1 cellular context compared by ENCODE assay signal in the genomic region with DNA sequence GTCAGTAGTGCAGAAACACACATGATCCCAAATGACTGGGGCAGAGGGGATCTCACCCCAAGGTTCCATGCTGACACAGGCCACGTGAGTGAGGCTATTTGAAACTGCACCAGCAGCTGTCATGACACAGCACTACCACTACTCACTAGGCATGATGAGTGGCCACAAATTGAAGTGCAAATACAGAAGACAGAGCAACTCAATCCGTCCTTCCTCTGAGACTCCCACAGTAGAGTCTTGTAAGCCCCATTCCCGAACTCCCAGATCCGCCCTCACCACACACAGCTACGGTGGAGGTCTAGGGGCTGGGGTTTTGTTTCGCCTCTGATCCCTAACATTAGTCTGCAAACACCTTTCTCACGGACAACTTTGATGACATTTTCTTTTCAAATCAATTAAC.
A peak's percentile ranks its signal among the peaks of the same experiment; 100 is the strongest.
TF ChIP-seq lines count a peak whose summit lies in the region.

No MANE protein-coding gene starts in this region.

TF ChIP-seq in K562, 482 proteins besides CTCF, POLR2A, EP300 and RAD21 (continued from another document and continues in another):
- TF ChIP-seq, protein P1, sequence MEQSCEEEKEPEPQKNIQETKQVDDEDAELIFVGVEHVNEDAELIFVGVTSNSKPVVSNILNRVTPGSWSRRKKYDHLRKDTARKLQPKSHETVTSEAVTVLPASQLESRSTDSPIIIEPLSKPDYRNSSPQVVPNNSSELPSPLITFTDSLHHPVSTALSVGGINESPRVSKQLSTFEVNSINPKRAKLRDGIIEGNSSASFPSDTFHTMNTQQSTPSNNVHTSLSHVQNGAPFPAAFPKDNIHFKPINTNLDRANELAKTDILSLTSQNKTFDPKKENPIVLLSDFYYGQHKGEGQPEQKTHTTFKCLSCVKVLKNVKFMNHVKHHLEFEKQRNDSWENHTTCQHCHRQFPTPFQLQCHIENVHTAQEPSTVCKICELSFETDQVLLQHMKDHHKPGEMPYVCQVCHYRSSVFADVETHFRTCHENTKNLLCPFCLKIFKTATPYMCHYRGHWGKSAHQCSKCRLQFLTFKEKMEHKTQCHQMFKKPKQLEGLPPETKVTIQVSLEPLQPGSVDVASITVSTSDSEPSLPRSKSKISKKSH (CRISPR knock-in tag; IDR thresholded peaks at IDR 0.05), result no peak
- TF ChIP-seq HDAC3 (IDR thresholded peaks at IDR 0.05; ENCODE audit: borderline replicate concordance, partially characterized antibody), result no peak
- peak; percentile 51; the same call in 1 of the 2 replicates for TF ChIP-seq HLTF (IDR thresholded peaks at IDR 0.05)
- TF ChIP-seq, protein P2, sequence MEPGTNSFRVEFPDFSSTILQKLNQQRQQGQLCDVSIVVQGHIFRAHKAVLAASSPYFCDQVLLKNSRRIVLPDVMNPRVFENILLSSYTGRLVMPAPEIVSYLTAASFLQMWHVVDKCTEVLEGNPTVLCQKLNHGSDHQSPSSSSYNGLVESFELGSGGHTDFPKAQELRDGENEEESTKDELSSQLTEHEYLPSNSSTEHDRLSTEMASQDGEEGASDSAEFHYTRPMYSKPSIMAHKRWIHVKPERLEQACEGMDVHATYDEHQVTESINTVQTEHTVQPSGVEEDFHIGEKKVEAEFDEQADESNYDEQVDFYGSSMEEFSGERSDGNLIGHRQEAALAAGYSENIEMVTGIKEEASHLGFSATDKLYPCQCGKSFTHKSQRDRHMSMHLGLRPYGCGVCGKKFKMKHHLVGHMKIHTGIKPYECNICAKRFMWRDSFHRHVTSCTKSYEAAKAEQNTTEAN (CRISPR knock-in tag; IDR thresholded peaks at IDR 0.05), result no peak
- TF ChIP-seq HDAC1 (IDR thresholded peaks at IDR 0.05), result peak in 1 of 2 experiments; percentile 99; a peak in 2 of 4 replicates
- no peak for TF ChIP-seq ZBTB7A (IDR thresholded peaks at IDR 0.05; ENCODE audit: borderline replicate concordance, control insufficient read depth, low read depth, low read length)
- TF ChIP-seq PHF20 (IDR thresholded peaks at IDR 0.05; ENCODE audit: partially characterized antibody), result no peak
- TF ChIP-seq NCOA2 (IDR thresholded peaks at IDR 0.05; ENCODE audit: partially characterized antibody in 2 of 2), result no peak
- no peak for TF ChIP-seq XRCC5 (IDR thresholded peaks at IDR 0.05; ENCODE audit: low read depth, low read length)
- TF ChIP-seq, protein P3, sequence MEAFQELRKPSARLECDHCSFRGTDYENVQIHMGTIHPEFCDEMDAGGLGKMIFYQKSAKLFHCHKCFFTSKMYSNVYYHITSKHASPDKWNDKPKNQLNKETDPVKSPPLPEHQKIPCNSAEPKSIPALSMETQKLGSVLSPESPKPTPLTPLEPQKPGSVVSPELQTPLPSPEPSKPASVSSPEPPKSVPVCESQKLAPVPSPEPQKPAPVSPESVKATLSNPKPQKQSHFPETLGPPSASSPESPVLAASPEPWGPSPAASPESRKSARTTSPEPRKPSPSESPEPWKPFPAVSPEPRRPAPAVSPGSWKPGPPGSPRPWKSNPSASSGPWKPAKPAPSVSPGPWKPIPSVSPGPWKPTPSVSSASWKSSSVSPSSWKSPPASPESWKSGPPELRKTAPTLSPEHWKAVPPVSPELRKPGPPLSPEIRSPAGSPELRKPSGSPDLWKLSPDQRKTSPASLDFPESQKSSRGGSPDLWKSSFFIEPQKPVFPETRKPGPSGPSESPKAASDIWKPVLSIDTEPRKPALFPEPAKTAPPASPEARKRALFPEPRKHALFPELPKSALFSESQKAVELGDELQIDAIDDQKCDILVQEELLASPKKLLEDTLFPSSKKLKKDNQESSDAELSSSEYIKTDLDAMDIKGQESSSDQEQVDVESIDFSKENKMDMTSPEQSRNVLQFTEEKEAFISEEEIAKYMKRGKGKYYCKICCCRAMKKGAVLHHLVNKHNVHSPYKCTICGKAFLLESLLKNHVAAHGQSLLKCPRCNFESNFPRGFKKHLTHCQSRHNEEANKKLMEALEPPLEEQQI (IDR thresholded peaks at IDR 0.05), result 0 out of 2 replicates have a peak, but pooled peaks have one; percentile 39
- TF ChIP-seq, protein P4, sequence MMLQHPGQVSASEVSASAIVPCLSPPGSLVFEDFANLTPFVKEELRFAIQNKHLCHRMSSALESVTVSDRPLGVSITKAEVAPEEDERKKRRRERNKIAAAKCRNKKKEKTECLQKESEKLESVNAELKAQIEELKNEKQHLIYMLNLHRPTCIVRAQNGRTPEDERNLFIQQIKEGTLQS (IDR thresholded peaks at IDR 0.05), result peak; percentile 43; the same call in 1 of the 2 replicates
- TF ChIP-seq, protein P4 (CRISPR knock-in tag; conservative IDR thresholded peaks at IDR 0.05), result no peak; the same call in 1 of the 2 replicates
- no peak for TF ChIP-seq NONO (IDR thresholded peaks at IDR 0.05; ENCODE audit: low read depth in 2 of 2, low read length in 1 of 2)
- TF ChIP-seq, protein P5, sequence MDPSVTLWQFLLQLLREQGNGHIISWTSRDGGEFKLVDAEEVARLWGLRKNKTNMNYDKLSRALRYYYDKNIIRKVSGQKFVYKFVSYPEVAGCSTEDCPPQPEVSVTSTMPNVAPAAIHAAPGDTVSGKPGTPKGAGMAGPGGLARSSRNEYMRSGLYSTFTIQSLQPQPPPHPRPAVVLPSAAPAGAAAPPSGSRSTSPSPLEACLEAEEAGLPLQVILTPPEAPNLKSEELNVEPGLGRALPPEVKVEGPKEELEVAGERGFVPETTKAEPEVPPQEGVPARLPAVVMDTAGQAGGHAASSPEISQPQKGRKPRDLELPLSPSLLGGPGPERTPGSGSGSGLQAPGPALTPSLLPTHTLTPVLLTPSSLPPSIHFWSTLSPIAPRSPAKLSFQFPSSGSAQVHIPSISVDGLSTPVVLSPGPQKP (CRISPR knock-in tag; IDR thresholded peaks at IDR 0.05), result no peak
- TF ChIP-seq FIP1L1 (IDR thresholded peaks at IDR 0.05; ENCODE audit: low read depth, low read length, poor library complexity, severe bottlenecking), result no peak
- TF ChIP-seq, protein P6, sequence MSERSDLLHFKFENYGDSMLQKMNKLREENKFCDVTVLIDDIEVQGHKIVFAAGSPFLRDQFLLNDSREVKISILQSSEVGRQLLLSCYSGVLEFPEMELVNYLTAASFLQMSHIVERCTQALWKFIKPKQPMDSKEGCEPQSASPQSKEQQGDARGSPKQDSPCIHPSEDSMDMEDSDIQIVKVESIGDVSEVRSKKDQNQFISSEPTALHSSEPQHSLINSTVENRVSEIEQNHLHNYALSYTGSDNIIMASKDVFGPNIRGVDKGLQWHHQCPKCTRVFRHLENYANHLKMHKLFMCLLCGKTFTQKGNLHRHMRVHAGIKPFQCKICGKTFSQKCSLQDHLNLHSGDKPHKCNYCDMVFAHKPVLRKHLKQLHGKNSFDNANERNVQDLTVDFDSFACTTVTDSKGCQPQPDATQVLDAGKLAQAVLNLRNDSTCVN (CRISPR knock-in tag; IDR thresholded peaks at IDR 0.05), result no peak
- TF ChIP-seq NR2C2 (CRISPR knock-in tag; IDR thresholded peaks at IDR 0.05), result no peak
- no peak for TF ChIP-seq NR2C2 (tag; IDR thresholded peaks at IDR 0.05)
- TF ChIP-seq, protein P7, sequence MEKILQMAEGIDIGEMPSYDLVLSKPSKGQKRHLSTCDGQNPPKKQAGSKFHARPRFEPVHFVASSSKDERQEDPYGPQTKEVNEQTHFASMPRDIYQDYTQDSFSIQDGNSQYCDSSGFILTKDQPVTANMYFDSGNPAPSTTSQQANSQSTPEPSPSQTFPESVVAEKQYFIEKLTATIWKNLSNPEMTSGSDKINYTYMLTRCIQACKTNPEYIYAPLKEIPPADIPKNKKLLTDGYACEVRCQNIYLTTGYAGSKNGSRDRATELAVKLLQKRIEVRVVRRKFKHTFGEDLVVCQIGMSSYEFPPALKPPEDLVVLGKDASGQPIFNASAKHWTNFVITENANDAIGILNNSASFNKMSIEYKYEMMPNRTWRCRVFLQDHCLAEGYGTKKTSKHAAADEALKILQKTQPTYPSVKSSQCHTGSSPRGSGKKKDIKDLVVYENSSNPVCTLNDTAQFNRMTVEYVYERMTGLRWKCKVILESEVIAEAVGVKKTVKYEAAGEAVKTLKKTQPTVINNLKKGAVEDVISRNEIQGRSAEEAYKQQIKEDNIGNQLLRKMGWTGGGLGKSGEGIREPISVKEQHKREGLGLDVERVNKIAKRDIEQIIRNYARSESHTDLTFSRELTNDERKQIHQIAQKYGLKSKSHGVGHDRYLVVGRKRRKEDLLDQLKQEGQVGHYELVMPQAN (IDR thresholded peaks at IDR 0.05; ENCODE audit: borderline replicate concordance), result peak; percentile 98
- TF ChIP-seq, protein P8, sequence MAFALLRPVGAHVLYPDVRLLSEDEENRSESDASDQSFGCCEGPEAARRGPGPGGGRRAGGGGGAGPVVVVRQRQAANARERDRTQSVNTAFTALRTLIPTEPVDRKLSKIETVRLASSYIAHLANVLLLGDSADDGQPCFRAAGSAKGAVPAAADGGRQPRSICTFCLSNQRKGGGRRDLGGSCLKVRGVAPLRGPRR (CRISPR knock-in tag; IDR thresholded peaks at IDR 0.05), result no peak
- no peak for TF ChIP-seq MED1 (CRISPR knock-in tag; IDR thresholded peaks at IDR 0.05; ENCODE audit: borderline replicate concordance)
- TF ChIP-seq ZNF444 (CRISPR knock-in tag; IDR thresholded peaks at IDR 0.05), result no peak
- no peak for TF ChIP-seq JUNB (CRISPR knock-in tag; conservative IDR thresholded peaks at IDR 0.05)
- no peak for TF ChIP-seq NFATC3 (IDR thresholded peaks at IDR 0.05)
- no peak for TF ChIP-seq CEBPB (tag; IDR thresholded peaks at IDR 0.05)
- TF ChIP-seq DACH1 (IDR thresholded peaks at IDR 0.05; ENCODE audit: partially characterized antibody), result peak; percentile 87
- TF ChIP-seq, protein P9, sequence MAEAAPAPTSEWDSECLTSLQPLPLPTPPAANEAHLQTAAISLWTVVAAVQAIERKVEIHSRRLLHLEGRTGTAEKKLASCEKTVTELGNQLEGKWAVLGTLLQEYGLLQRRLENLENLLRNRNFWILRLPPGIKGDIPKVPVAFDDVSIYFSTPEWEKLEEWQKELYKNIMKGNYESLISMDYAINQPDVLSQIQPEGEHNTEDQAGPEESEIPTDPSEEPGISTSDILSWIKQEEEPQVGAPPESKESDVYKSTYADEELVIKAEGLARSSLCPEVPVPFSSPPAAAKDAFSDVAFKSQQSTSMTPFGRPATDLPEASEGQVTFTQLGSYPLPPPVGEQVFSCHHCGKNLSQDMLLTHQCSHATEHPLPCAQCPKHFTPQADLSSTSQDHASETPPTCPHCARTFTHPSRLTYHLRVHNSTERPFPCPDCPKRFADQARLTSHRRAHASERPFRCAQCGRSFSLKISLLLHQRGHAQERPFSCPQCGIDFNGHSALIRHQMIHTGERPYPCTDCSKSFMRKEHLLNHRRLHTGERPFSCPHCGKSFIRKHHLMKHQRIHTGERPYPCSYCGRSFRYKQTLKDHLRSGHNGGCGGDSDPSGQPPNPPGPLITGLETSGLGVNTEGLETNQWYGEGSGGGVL (CRISPR knock-in tag; IDR thresholded peaks at IDR 0.05), result no peak
- no peak for TF ChIP-seq BCL6 (CRISPR knock-in tag; IDR thresholded peaks at IDR 0.05)
- peak; percentile 81 for TF ChIP-seq FOXM1 (IDR thresholded peaks at IDR 0.05; ENCODE audit: low read depth)
- no peak for TF ChIP-seq FOXM1 (CRISPR knock-in tag; IDR thresholded peaks at IDR 0.05; ENCODE audit: low read depth)
- no peak for TF ChIP-seq ATF1 (CRISPR knock-in tag; IDR thresholded peaks at IDR 0.05)
- 0 out of 2 replicates have a peak, but pooled peaks have one; percentile 50 for TF ChIP-seq ATF1 (tag; IDR thresholded peaks at IDR 0.05)
- TF ChIP-seq ZKSCAN8 (CRISPR knock-in tag; IDR thresholded peaks at IDR 0.05), result no peak
- TF ChIP-seq ZNF134 (CRISPR knock-in tag; conservative IDR thresholded peaks at IDR 0.05), result no peak
- TF ChIP-seq SPI1 (IDR thresholded peaks at IDR 0.05; ENCODE audit: borderline replicate concordance, low read depth, low read length), result no peak
- no peak for TF ChIP-seq SMAD3 (CRISPR knock-in tag; conservative IDR thresholded peaks at IDR 0.05)
- TF ChIP-seq ZNF551 (CRISPR knock-in tag; IDR thresholded peaks at IDR 0.05), result no peak
- TF ChIP-seq, protein P10, sequence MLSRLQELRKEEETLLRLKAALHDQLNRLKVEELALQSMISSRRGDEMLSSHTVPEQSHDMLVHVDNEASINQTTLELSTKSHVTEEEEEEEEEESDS (CRISPR knock-in tag; IDR thresholded peaks at IDR 0.05), result no peak
- TF ChIP-seq ZZZ3 (IDR thresholded peaks at IDR 0.05), result no peak
- TF ChIP-seq, protein P11, sequence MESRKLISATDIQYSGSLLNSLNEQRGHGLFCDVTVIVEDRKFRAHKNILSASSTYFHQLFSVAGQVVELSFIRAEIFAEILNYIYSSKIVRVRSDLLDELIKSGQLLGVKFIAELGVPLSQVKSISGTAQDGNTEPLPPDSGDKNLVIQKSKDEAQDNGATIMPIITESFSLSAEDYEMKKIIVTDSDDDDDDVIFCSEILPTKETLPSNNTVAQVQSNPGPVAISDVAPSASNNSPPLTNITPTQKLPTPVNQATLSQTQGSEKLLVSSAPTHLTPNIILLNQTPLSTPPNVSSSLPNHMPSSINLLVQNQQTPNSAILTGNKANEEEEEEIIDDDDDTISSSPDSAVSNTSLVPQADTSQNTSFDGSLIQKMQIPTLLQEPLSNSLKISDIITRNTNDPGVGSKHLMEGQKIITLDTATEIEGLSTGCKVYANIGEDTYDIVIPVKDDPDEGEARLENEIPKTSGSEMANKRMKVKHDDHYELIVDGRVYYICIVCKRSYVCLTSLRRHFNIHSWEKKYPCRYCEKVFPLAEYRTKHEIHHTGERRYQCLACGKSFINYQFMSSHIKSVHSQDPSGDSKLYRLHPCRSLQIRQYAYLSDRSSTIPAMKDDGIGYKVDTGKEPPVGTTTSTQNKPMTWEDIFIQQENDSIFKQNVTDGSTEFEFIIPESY (CRISPR knock-in tag; IDR thresholded peaks at IDR 0.05), result no peak
- no peak for TF ChIP-seq E2F3 (CRISPR knock-in tag; IDR thresholded peaks at IDR 0.05)
- TF ChIP-seq, protein P12, sequence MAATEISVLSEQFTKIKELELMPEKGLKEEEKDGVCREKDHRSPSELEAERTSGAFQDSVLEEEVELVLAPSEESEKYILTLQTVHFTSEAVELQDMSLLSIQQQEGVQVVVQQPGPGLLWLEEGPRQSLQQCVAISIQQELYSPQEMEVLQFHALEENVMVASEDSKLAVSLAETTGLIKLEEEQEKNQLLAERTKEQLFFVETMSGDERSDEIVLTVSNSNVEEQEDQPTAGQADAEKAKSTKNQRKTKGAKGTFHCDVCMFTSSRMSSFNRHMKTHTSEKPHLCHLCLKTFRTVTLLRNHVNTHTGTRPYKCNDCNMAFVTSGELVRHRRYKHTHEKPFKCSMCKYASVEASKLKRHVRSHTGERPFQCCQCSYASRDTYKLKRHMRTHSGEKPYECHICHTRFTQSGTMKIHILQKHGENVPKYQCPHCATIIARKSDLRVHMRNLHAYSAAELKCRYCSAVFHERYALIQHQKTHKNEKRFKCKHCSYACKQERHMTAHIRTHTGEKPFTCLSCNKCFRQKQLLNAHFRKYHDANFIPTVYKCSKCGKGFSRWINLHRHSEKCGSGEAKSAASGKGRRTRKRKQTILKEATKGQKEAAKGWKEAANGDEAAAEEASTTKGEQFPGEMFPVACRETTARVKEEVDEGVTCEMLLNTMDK (IDR thresholded peaks at IDR 0.05; ENCODE audit: borderline replicate concordance, insufficient read depth, low read depth, low read length, poor library complexity, severe bottlenecking), result no peak
- TF ChIP-seq, protein P13, sequence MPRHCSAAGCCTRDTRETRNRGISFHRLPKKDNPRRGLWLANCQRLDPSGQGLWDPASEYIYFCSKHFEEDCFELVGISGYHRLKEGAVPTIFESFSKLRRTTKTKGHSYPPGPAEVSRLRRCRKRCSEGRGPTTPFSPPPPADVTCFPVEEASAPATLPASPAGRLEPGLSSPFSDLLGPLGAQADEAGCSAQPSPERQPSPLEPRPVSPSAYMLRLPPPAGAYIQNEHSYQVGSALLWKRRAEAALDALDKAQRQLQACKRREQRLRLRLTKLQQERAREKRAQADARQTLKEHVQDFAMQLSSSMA (CRISPR knock-in tag; IDR thresholded peaks at IDR 0.05), result no peak
- TF ChIP-seq CREM (IDR thresholded peaks at IDR 0.05; ENCODE audit: low read depth), result peak; percentile 77
- TF ChIP-seq ZNF324 (CRISPR knock-in tag; IDR thresholded peaks at IDR 0.05), result no peak
